23 cellular contexts compared by ENCODE assay signal in the genomic region with DNA sequence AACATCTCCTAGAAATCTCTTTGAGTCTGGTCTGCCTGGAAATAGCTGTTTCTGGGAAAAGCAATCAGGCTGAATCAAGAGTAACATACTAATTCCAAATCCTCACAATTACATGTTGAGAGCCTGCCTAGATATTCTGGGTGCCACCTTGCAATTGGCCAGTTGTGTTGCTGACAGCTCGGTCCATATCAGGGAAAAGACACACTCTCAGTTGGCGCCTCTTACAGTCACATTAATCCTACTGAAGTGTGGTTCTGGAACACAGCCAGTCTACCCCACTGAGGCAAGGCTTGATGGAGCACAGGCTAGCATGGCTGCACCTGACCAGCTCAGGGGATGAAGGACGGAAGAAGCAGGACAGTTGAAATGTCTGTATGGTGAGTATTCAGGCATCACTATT.
DNase-seq lines count a peak whose midpoint lies in the region; ATAC-seq, FAIRE-seq and TF ChIP-seq lines count a peak whose summit lies in the region.
"Had no signal": no experiment of that assay in that cellular context is flagged by ENCODE, and none has a peak within 500 bp of the region (broad histone marks: within the 10 kb centered on the region; RNA-seq: fewer than 3 reads in every experiment).

No MANE protein-coding gene starts in this region.

- peaks cover 10% of the 10 kb centered on the region for H3K4me1 ChIP-seq in left ventricle myocardium inferior
- H3K4me1 ChIP-seq in effector memory CD4-positive, alpha-beta T cell (ENCODE audit: control insufficient read depth, insufficient read depth, low read length, poor library complexity, severe bottlenecking): no peaks in the 10 kb centered on the region

- FAIRE-seq in urothelium cell line (lab: Jason Lieb, UNC): no peak
- FAIRE-seq: GM12878, H54, HepG2 had no signal

- H3K27ac ChIP-seq in left ventricle myocardium inferior (replicated peaks): no peak overlapping the region
- peak overlapping the region; percentile 23 for H3K27ac ChIP-seq in cingulate gyrus (ENCODE audit: low read depth, low read length)
- H3K27ac ChIP-seq in effector memory CD4-positive, alpha-beta T cell (ENCODE audit: insufficient read depth, low read length, poor library complexity, severe bottlenecking): no peak overlapping the region
- H3K27ac ChIP-seq: BLaER1, GM23248 had no signal

- no peak overlapping the region for H3K4me3 ChIP-seq in left ventricle myocardium inferior
- no peak overlapping the region for H3K4me3 ChIP-seq in effector memory CD4-positive, alpha-beta T cell (ENCODE audit: insufficient read depth, low read depth, low read length, poor library complexity, severe bottlenecking)
- H3K4me3 ChIP-seq: BLaER1, GM12878, GM23248 had no signal

- peak overlapping the region; percentile 48 for H3K27ac Mint-ChIP-seq in stimulated activated memory B cell treated with anti-CD40 and anti-IgM and Interleukin-4, amounts not matched to agents 10 μg/mL and 1 μg/mL and 100 μg/mL, for 72 hours
- H3K27ac Mint-ChIP-seq: CD14-positive monocyte; CD8-positive, alpha-beta T cell; HFFc6; IgD-negative memory B cell had no signal

- intact Hi-C loops in Right ventricle myocardium superior (cut with DNase I): no loop called here
- intact Hi-C loops in left ventricle myocardium inferior (cut with micrococcal nuclease): no loop called here

- ATAC-seq in Right ventricle myocardium superior (ENCODE audit: poor library complexity): peak; percentile 86
- ATAC-seq in stimulated activated memory B cell treated with anti-CD40 and anti-IgM and Interleukin-4, amounts not matched to agents 10 μg/mL and 1 μg/mL and 100 μg/mL, for 72 hours: no peak
- no peak for ATAC-seq in HG03571 (IDR thresholded peaks at IDR 0.05; ENCODE audit: unreplicated experiment)
- ATAC-seq: CD8-positive, alpha-beta T cell; HCT116; HepG2 had no signal

- H3K9me3 ChIP-seq in left ventricle myocardium inferior (replicated peaks): peaks cover 41% of the 10 kb centered on the region
- H3K9me3 ChIP-seq in effector memory CD4-positive, alpha-beta T cell (ENCODE audit: control insufficient read depth, low read length): peaks cover 11% of the 10 kb centered on the region

- H3K27me3 ChIP-seq in left ventricle myocardium inferior (ENCODE audit: low read depth): peaks cover 8% of the 10 kb centered on the region
- H3K27me3 ChIP-seq in effector memory CD4-positive, alpha-beta T cell (replicated peaks; ENCODE audit: control insufficient read depth, insufficient read depth, low read length, poor library complexity, severe bottlenecking): no peaks in the 10 kb centered on the region
- H3K27me3 ChIP-seq: BLaER1 had no signal

- no peak overlapping the region for H3K4me3 Mint-ChIP-seq in stimulated activated memory B cell treated with anti-CD40 and anti-IgM and Interleukin-4, amounts not matched to agents 10 μg/mL and 1 μg/mL and 100 μg/mL, for 72 hours
- H3K4me3 Mint-ChIP-seq: CD14-positive monocyte; CD8-positive, alpha-beta T cell; HFFc6; IgD-negative memory B cell had no signal

- no peaks in the 10 kb centered on the region for H3K36me3 Mint-ChIP-seq in stimulated activated memory B cell treated with anti-CD40 and anti-IgM and Interleukin-4, amounts not matched to agents 10 μg/mL and 1 μg/mL and 100 μg/mL, for 72 hours
- H3K36me3 Mint-ChIP-seq: CD14-positive monocyte, IgD-negative memory B cell had no signal

- DNase-seq in Right ventricle myocardium superior: no peak
- DNase-seq in left ventricle myocardium inferior: no peak
- peak; percentile 27 to 34 for DNase-seq in NCI-H524 (lab: John Stamatoyannopoulos, UW)
- no peak for DNase-seq in urothelium cell line (ENCODE audit: low spot score)
- DNase-seq in effector memory CD4-positive, alpha-beta T cell: no peak
- DNase-seq: 8988T; Calu3; CD8-positive, alpha-beta T cell; DMS53; DND-41; EL; GM23248; HFFc6 had no signal

- no peak for TF ChIP-seq CTCF in left ventricle myocardium inferior (IDR thresholded peaks at IDR 0.05; ENCODE audit: borderline replicate concordance)

- H3K9me3 Mint-ChIP-seq in stimulated activated memory B cell treated with anti-CD40 and anti-IgM and Interleukin-4, amounts not matched to agents 10 μg/mL and 1 μg/mL and 100 μg/mL, for 72 hours: peaks cover 2% of the 10 kb centered on the region

- H3K36me3 ChIP-seq in left ventricle myocardium inferior: no peaks in the 10 kb centered on the region
- peaks cover 3% of the 10 kb centered on the region for H3K36me3 ChIP-seq in effector memory CD4-positive, alpha-beta T cell (ENCODE audit: control insufficient read depth, insufficient read depth, low read length)
- H3K36me3 ChIP-seq: BLaER1 had no signal

- H3K4me1 Mint-ChIP-seq in stimulated activated memory B cell treated with anti-CD40 and anti-IgM and Interleukin-4, amounts not matched to agents 10 μg/mL and 1 μg/mL and 100 μg/mL, for 72 hours: peaks cover 12% of the 10 kb centered on the region
- H3K4me1 Mint-ChIP-seq: CD14-positive monocyte had no signal

- no peaks in the 10 kb centered on the region for H3K27me3 Mint-ChIP-seq in stimulated activated memory B cell treated with anti-CD40 and anti-IgM and Interleukin-4, amounts not matched to agents 10 μg/mL and 1 μg/mL and 100 μg/mL, for 72 hours
- H3K27me3 Mint-ChIP-seq: IgD-negative memory B cell had no signal

Comparison
In these comparisons a context has a peak if more than half of its experiments do, and no peak if none do; other contexts are left out.
1. DNase-seq: peak in NCI-H524 (2 of 2); none in Right ventricle myocardium superior (single experiment), left ventricle myocardium inferior (single experiment), urothelium cell line (single experiment) and effector memory CD4-positive, alpha-beta T cell (0 of 3).